Comparison of ENCODE assay signal across 8 cellular contexts in the genomic region with DNA sequence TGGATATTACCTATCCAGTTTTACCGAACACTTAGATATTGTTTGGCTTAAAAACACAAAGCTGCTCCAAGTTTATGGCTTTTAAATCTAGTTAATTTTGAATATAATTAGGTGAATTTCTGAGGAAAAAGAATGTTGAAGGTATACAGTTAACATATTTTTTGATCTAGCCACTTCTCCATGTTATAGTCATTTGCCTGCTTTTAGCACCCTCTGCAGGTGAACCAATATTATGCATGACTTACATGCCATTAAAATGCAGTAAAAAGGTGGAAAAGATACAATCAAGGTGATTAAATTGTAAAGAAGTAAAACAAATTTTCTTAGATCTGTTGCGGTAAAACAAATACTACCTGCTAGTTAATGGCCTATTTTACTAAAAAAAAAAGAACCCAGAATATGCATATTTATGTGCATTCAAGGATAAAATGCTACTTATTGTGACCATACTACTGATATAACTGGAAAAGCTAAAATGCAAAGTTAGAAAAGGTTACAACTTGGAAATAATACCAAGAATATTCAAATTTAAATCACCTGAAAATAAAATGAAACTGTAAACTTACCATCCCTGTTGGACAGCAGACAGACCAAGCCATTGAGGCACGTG.
DNase-seq lines count a peak whose midpoint lies in the region; ATAC-seq and TF ChIP-seq lines count a peak whose summit lies in the region.

No MANE protein-coding gene starts in this region.

- peak; percentile 45 for DNase-seq in ACHN
- peak; percentile 16 for DNase-seq in GM10248 (ENCODE audit: extremely low spot score)
- peak; percentile 52 for DNase-seq in NCI-H2029 treated with DMSO at 0.1 percent for 48 hours (lab: John Stamatoyannopoulos, UW)
- DNase-seq in brain microvascular endothelial cell: peak; percentile 5
- DNase-seq in myocyte (ENCODE audit: low read depth): peak; percentile 9
- no peak for DNase-seq in dedifferentiated amniotic fluid mesenchymal stem cell (ENCODE audit: extremely low spot score)

- ATAC-seq in GM21737 (IDR thresholded peaks at IDR 0.05; ENCODE audit: unreplicated experiment): no peak
- no peak for ATAC-seq in GM18858 (IDR thresholded peaks at IDR 0.05; ENCODE audit: unreplicated experiment)

- H3K36me3 ChIP-seq in brain microvascular endothelial cell (replicated peaks): no peaks in the 10 kb centered on the region

- in situ Hi-C loops in ACHN (cut with HindIII; ENCODE audit: low pct_ligation_motif_present, low pct_unique_long_range_greater_than_20kb, low sequenced_read_pairs): no loop called here
- in situ Hi-C loops in brain microvascular endothelial cell (cut with HindIII; ENCODE audit: low pct_ligation_motif_present, low sequenced_read_pairs): no loop called here

- CTCF ChIA-PET in GM10248 (lab: Yijun Ruan, JAX): interaction anchor here (0.9 to 1.2 kb wide), 6 partner anchors 8 to 97 kb away, joined by 3 to 4 read pairs (median 3); no protein-coding TSS in a partner anchor

- H3K27me3 ChIP-seq in brain microvascular endothelial cell (replicated peaks): no peaks in the 10 kb centered on the region

- no peak overlapping the region for H3K27ac ChIP-seq in brain microvascular endothelial cell

- POLR2A ChIA-PET in GM10248 (lab: Yijun Ruan, JAX): no interaction called here

- H3K4me3 ChIP-seq in brain microvascular endothelial cell (ENCODE audit: low read depth, low read length): no peak overlapping the region

- peak; percentile 57 for TF ChIP-seq CTCF in GM10248 (IDR thresholded peaks at IDR 0.05; ENCODE audit: control extremely low read depth, extremely low read depth, low read depth, missing control alignments)
- TF ChIP-seq CTCF in brain microvascular endothelial cell (IDR thresholded peaks at IDR 0.05; ENCODE audit: low read depth, low read length, missing control alignments): peak; percentile 50
